ENCODE assay signal across 9 cellular contexts in genomic region chr12:15276088-15276698, GRCh38. TPM values are rescaled to one million over a fixed set of nuclear protein-coding genes. Genes with fewer than 3 reads are reported as not detected.
A peak's percentile ranks its signal among the peaks of the same experiment; 100 is the strongest.
DNase-seq lines count a peak whose midpoint lies in the region; ATAC-seq and TF ChIP-seq lines count a peak whose summit lies in the region.
"Had no signal": no experiment of that assay in that cellular context is flagged by ENCODE, and none has a peak within 500 bp of the region (broad histone marks: within the 10 kb centered on the region; RNA-seq: fewer than 3 reads in every experiment).

No MANE protein-coding gene starts in this region.

- peaks cover 7% of the 10 kb centered on the region for H3K4me1 Mint-ChIP-seq in WTC11
- H3K4me1 Mint-ChIP-seq in activated naive CD4-positive, alpha-beta T cell treated with anti-CD3 and anti-CD28 coated beads for 36 hours (ENCODE audit: low read depth) = peaks cover 3% of the 10 kb centered on the region

- POLR2A ChIA-PET in WTC11 (lab: Charles Lee) = no interaction called here

- H3K9me3 ChIP-seq in hepatocyte (ENCODE audit: low read depth) = no peaks in the 10 kb centered on the region

- no peaks in the 10 kb centered on the region for H3K79me2 ChIP-seq in hepatocyte

- H3K27ac Mint-ChIP-seq in WTC11 = no peak overlapping the region
- H3K27ac Mint-ChIP-seq in activated naive CD4-positive, alpha-beta T cell treated with anti-CD3 and anti-CD28 coated beads for 36 hours = no peak overlapping the region
- H3K27ac Mint-ChIP-seq: activated naive CD4-positive, alpha-beta T cell treated with anti-CD3 and anti-CD28 coated beads, Interleukin-2, amount 50 U/mL, for 72 hours had no signal

- H3K4me2 ChIP-seq in hepatocyte = no peak overlapping the region

- WGBS in hepatocyte (ENCODE audit: low lambda C conversion rate, missing lambda C conversion rate) = 31% methylated on average over 8 of the region's 8 CpGs

- H3K9me3 Mint-ChIP-seq in WTC11 = peaks cover 7% of the 10 kb centered on the region
- no peaks in the 10 kb centered on the region for H3K9me3 Mint-ChIP-seq in activated naive CD4-positive, alpha-beta T cell treated with anti-CD3 and anti-CD28 coated beads for 36 hours
- H3K9me3 Mint-ChIP-seq: activated naive CD4-positive, alpha-beta T cell treated with anti-CD3 and anti-CD28 coated beads, Interleukin-2, amount 50 U/mL, for 72 hours had no signal

- DNase-seq in NCI-H2171 treated with DMSO at 0.1 percent for 48 hours (lab: John Stamatoyannopoulos, UW) = peak; percentile 8
- no peak for DNase-seq in NCI-H2171 (lab: John Stamatoyannopoulos, UW)
- DNase-seq in LoVo (ENCODE audit: low spot score) = peak; percentile 54
- no peak for DNase-seq in WTC11 (ENCODE audit: low spot score)
- DNase-seq in hepatocyte (ENCODE audit: low spot score) = peak; percentile 58
- peak; percentile 92 for DNase-seq in superior temporal gyrus (ENCODE audit: extremely low spot score)
- DNase-seq in activated naive CD4-positive, alpha-beta T cell treated with anti-CD3 and anti-CD28 coated beads for 36 hours = no peak
- DNase-seq in GM19238 (ENCODE audit: insufficient read length, low spot score) = no peak

- ATAC-seq in WTC11 = peak; percentile 80
- ATAC-seq: activated naive CD4-positive, alpha-beta T cell treated with anti-CD3 and anti-CD28 coated beads, Interleukin-2, amount 50 U/mL, for 72 hours had no signal

- CTCF ChIA-PET in WTC11 (lab: Charles Lee) = interaction anchor here (0.7 to 3.3 kb wide), 8 partner anchors 49 to 479 kb away, joined by 3 to 18 read pairs (median 4); partner anchors contain the start of gene RERG
- CTCF ChIA-PET in activated naive CD4-positive, alpha-beta T cell treated with anti-CD3 and anti-CD28 coated beads for 36 hours (lab: Charles Lee) = interaction anchor here (0.7 to 4.0 kb wide), 19 partner anchors 9 to 478 kb away, joined by 3 to 26 read pairs (median 5); partner anchors contain the start of gene RERG

- H3K4me1 ChIP-seq in hepatocyte (ENCODE audit: insufficient read depth) = no peaks in the 10 kb centered on the region

- H3K36me3 ChIP-seq in hepatocyte (replicated peaks; ENCODE audit: insufficient read depth, low read depth) = no peaks in the 10 kb centered on the region

- H3K27ac ChIP-seq in hepatocyte = no peak overlapping the region

- H3K27me3 Mint-ChIP-seq in WTC11 (ENCODE audit: low read depth) = no peaks in the 10 kb centered on the region
- H3K27me3 Mint-ChIP-seq in activated naive CD4-positive, alpha-beta T cell treated with anti-CD3 and anti-CD28 coated beads for 36 hours (ENCODE audit: low read depth) = peaks cover 5% of the 10 kb centered on the region

- no peaks in the 10 kb centered on the region for H3K36me3 Mint-ChIP-seq in WTC11
- no peaks in the 10 kb centered on the region for H3K36me3 Mint-ChIP-seq in activated naive CD4-positive, alpha-beta T cell treated with anti-CD3 and anti-CD28 coated beads for 36 hours (ENCODE audit: low read depth)
- H3K36me3 Mint-ChIP-seq: activated naive CD4-positive, alpha-beta T cell treated with anti-CD3 and anti-CD28 coated beads, Interleukin-2, amount 50 U/mL, for 72 hours had no signal

- H4K20me1 ChIP-seq in hepatocyte (ENCODE audit: insufficient read depth, poor library complexity, severe bottlenecking) = no peaks in the 10 kb centered on the region

- H3K9me2 ChIP-seq in hepatocyte (replicated peaks; ENCODE audit: insufficient read depth) = no peaks in the 10 kb centered on the region

- H2AFZ ChIP-seq in hepatocyte = no peak overlapping the region

- H3K4me3 Mint-ChIP-seq in WTC11 = no peak overlapping the region
- no peak overlapping the region for H3K4me3 Mint-ChIP-seq in activated naive CD4-positive, alpha-beta T cell treated with anti-CD3 and anti-CD28 coated beads for 36 hours

- no peaks in the 10 kb centered on the region for H3K27me3 ChIP-seq in hepatocyte

- TF ChIP-seq CTCF in WTC11 (IDR thresholded peaks at IDR 0.05) (peak; percentile 65; the same call in 1 of the 2 replicates), hepatocyte (IDR thresholded peaks at IDR 0.05; ENCODE audit: poor library complexity) (peak; percentile 77)

- H3K4me3 ChIP-seq in hepatocyte = no peak overlapping the region

- intact Hi-C loops in activated naive CD4-positive, alpha-beta T cell treated with anti-CD3 and anti-CD28 coated beads for 36 hours (cut with micrococcal nuclease) = loop anchor here (1.0 kb wide), 4 partner anchors 246 to 580 kb away; no protein-coding TSS in a partner anchor

TF ChIP-seq in WTC11, 78 proteins besides CTCF, POLR2A, EP300 and RAD21 (continues in another document):
- TF ChIP-seq SOX15 (CRISPR knock-in tag; IDR thresholded peaks at IDR 0.05) (no peak), RELA (CRISPR knock-in tag; IDR thresholded peaks at IDR 0.05; ENCODE audit: borderline replicate concordance) (no peak), GABPB1 (CRISPR knock-in tag; IDR thresholded peaks at IDR 0.05) (no peak), PREB (CRISPR knock-in tag; IDR thresholded peaks at IDR 0.05; ENCODE audit: borderline replicate concordance) (no peak), ELF4 (CRISPR knock-in tag; IDR thresholded peaks at IDR 0.05; ENCODE audit: low read depth) (no peak), TP53 (CRISPR knock-in tag; IDR thresholded peaks at IDR 0.05) (no peak), MYBL2 (CRISPR knock-in tag; IDR thresholded peaks at IDR 0.05) (no peak), USF1 (CRISPR knock-in tag; IDR thresholded peaks at IDR 0.05) (no peak), MAX (CRISPR knock-in tag; IDR thresholded peaks at IDR 0.05) (no peak), ZNF281 (CRISPR knock-in tag; IDR thresholded peaks at IDR 0.05) (no peak)

RNA-seq across cellular contexts. Expression of gene PTPRO, which starts 46.1 kb away (rescaled TPM):
- 0.57 to 1.1 TPM (median 1.0 TPM) in 3 replicates for total RNA-seq in WTC11 (2021)
- 0.16 and 0.60 TPM in 2 replicates for total RNA-seq in hepatocyte
- polyA plus RNA-seq in hepatocyte = 0.65 TPM in 1 of 2 replicates, not detected in the other
- total RNA-seq in activated naive CD4-positive, alpha-beta T cell treated with anti-CD3 and anti-CD28 coated beads for 36 hours = under 1 TPM; 0.17 to 0.25 TPM

RNA-seq across cellular contexts. Expression of gene RERG, which starts 55.0 kb away (rescaled TPM):
- 0.21 to 0.73 TPM (median 0.28 TPM) in 3 replicates for total RNA-seq in WTC11 (2021)
- total RNA-seq in hepatocyte = 7.0 and 7.9 TPM in 2 replicates
- 1.3 and 3.4 TPM in 2 replicates for polyA plus RNA-seq in hepatocyte
- total RNA-seq in activated naive CD4-positive, alpha-beta T cell treated with anti-CD3 and anti-CD28 coated beads for 36 hours = not detected
- total RNA-seq: activated naive CD4-positive, alpha-beta T cell treated with anti-CD3 and anti-CD28 coated beads, Interleukin-2, amount 50 U/mL, for 72 hours had no signal

Comparison
In these comparisons a context has a peak if more than half of its experiments do, and no peak if none do; other contexts are left out.
1. DNase-seq: peak in NCI-H2171 treated with DMSO at 0.1 percent for 48 hours (single experiment), LoVo (single experiment), hepatocyte (single experiment) and superior temporal gyrus (single experiment); none in NCI-H2171 (single experiment), WTC11 (single experiment), activated naive CD4-positive, alpha-beta T cell treated with anti-CD3 and anti-CD28 coated beads for 36 hours (single experiment) and GM19238 (single experiment).